Comparison of ENCODE assay signal across 18 cellular contexts in the genomic region with DNA sequence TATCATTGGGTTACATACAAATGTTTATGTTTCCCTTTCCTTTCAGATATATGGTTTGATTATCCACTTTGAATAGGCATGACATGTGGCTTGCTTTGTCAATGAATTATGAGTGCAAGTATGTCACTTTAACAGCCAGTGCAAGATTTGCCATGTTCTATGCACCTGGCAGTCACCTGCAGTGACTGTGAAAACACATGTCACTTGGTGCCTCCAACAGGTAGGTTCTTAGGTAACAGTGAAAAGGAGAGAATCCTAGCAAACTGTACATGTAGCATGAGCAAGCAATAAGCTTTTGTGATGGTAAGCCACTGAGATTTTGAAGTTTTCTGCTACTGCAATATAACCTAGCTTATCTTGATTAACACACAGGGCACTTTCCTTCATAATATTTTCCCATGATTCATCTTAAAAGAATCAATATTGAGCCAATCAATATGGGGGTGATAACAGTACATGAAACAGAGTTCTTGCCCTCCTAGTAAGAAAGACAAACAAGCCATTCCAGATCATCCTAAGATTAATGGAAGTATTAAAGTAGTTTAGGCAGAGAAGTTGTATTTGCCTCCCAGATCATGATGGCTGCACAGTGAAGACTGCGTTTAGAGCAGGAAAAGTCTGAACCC. TPM values are rescaled to one million over a fixed set of nuclear protein-coding genes. Genes with fewer than 3 reads are reported as not detected.
DNase-seq lines count a peak whose midpoint lies in the region; ATAC-seq and TF ChIP-seq lines count a peak whose summit lies in the region.
"Had no signal": no experiment of that assay in that cellular context is flagged by ENCODE, and none has a peak within 500 bp of the region (broad histone marks: within the 10 kb centered on the region; RNA-seq: fewer than 3 reads in every experiment).

No MANE protein-coding gene starts in this region.

- H3K27ac ChIP-seq in ACC112 (ENCODE audit: low read depth, low read length) (peak overlapping the region; percentile 22), hepatocyte (peak overlapping the region; percentile 33)
- H3K27ac ChIP-seq: 22Rv1, BLaER1 had no signal

- H3K9me3 Mint-ChIP-seq in activated CD4-positive, alpha-beta T cell treated with anti-CD3 and anti-CD28 coated beads for 36 hours (ENCODE audit: low read depth): no peaks in the 10 kb centered on the region
- H3K9me3 Mint-ChIP-seq: CD8-positive, alpha-beta memory T cell had no signal

- H3K4me1 Mint-ChIP-seq in activated CD4-positive, alpha-beta T cell treated with anti-CD3 and anti-CD28 coated beads for 36 hours: no peaks in the 10 kb centered on the region
- H3K4me1 Mint-ChIP-seq: CD8-positive, alpha-beta memory T cell had no signal

- H4K20me1 ChIP-seq in hepatocyte (ENCODE audit: insufficient read depth, poor library complexity, severe bottlenecking): no peaks in the 10 kb centered on the region
- H4K20me1 ChIP-seq: BLaER1 had no signal

- no peak overlapping the region for H3K4me3 Mint-ChIP-seq in activated CD4-positive, alpha-beta T cell treated with anti-CD3 and anti-CD28 coated beads for 36 hours
- H3K4me3 Mint-ChIP-seq: CD8-positive, alpha-beta memory T cell had no signal

- intact Hi-C loops in activated CD4-positive, alpha-beta T cell treated with anti-CD3 and anti-CD28 coated beads for 36 hours (cut with DNase I, micrococcal nuclease): no loop called here

- TF ChIP-seq CTCF in hepatocyte (IDR thresholded peaks at IDR 0.05; ENCODE audit: poor library complexity): no peak

- no peak overlapping the region for H2AFZ ChIP-seq in ACC112 (ENCODE audit: low read length, unreplicated experiment)
- no peak overlapping the region for H2AFZ ChIP-seq in hepatocyte

- no peaks in the 10 kb centered on the region for H3K9me2 ChIP-seq in hepatocyte (replicated peaks; ENCODE audit: insufficient read depth)

- no peak overlapping the region for H3K27ac Mint-ChIP-seq in activated CD4-positive, alpha-beta T cell treated with anti-CD3 and anti-CD28 coated beads for 36 hours
- H3K27ac Mint-ChIP-seq: CD8-positive, alpha-beta memory T cell had no signal

- no peaks in the 10 kb centered on the region for H3K27me3 ChIP-seq in ACC112 (ENCODE audit: insufficient read depth, low read length)
- no peaks in the 10 kb centered on the region for H3K27me3 ChIP-seq in hepatocyte

- peaks cover 7% of the 10 kb centered on the region for H3K27me3 Mint-ChIP-seq in activated CD4-positive, alpha-beta T cell treated with anti-CD3 and anti-CD28 coated beads for 36 hours

- WGBS in hepatocyte (ENCODE audit: low lambda C conversion rate, missing lambda C conversion rate): 64% methylated on average over 1 of the region's 1 CpG

- H3K36me3 ChIP-seq in ACC112 (ENCODE audit: insufficient read depth, low read length) (no peaks in the 10 kb centered on the region), hepatocyte (replicated peaks; ENCODE audit: insufficient read depth, low read depth) (no peaks in the 10 kb centered on the region)
- H3K36me3 ChIP-seq: BLaER1 had no signal

- DNase-seq in DMS153 (lab: John Stamatoyannopoulos, UW) (peak; percentile 72), DMS153 treated with DMSO at 0.1 percent for 48 hours (lab: John Stamatoyannopoulos, UW; ENCODE audit: unreplicated experiment) (no peak), NCI-H146 treated with DMSO at 0.1 percent for 48 hours (lab: John Stamatoyannopoulos, UW; ENCODE audit: unreplicated experiment) (peak; percentile 4), hepatocyte (ENCODE audit: low spot score) (no peak), cortex of kidney (lab: John Stamatoyannopoulos, UW) (no peak)
- no peak for DNase-seq in activated CD4-positive, alpha-beta T cell treated with anti-CD3 and anti-CD28 coated beads for 36 hours
- DNase-seq: CD8-positive, alpha-beta memory T cell; DMS 273 treated with DMSO at 0.1 percent for 48 hours; NCI-H1694; NCI-H2171 treated with DMSO at 0.1 percent for 48 hours; NCI-H510A treated with DMSO at 0.1 percent for 48 hours; T-helper 1 cell had no signal

- no peak for ATAC-seq in activated CD4-positive, alpha-beta T cell treated with anti-CD3 and anti-CD28 coated beads for 36 hours
- no peak for ATAC-seq in GM18511 (IDR thresholded peaks at IDR 0.05; ENCODE audit: unreplicated experiment)
- ATAC-seq: HCT116, K562 had no signal

- CTCF ChIA-PET in activated CD4-positive, alpha-beta T cell treated with anti-CD3 and anti-CD28 coated beads for 36 hours (lab: Charles Lee): interaction anchor here (0.7 to 0.9 kb wide), 2 partner anchors 10 to 128 kb away, joined by 3 to 4 read pairs; no protein-coding TSS in a partner anchor

- H3K4me3 ChIP-seq in ACC112 (ENCODE audit: low read depth, low read length) (no peak overlapping the region), hepatocyte (no peak overlapping the region)
- H3K4me3 ChIP-seq: BLaER1, K562 had no signal

- POLR2A ChIA-PET in activated CD4-positive, alpha-beta T cell treated with anti-CD3 and anti-CD28 coated beads for 36 hours (lab: Charles Lee): no interaction called here

- H3K79me2 ChIP-seq in ACC112 (ENCODE audit: control insufficient read depth, insufficient read depth, low read length, unreplicated experiment) (no peaks in the 10 kb centered on the region), hepatocyte (no peaks in the 10 kb centered on the region)

- H3K9me3 ChIP-seq in hepatocyte (ENCODE audit: low read depth): no peaks in the 10 kb centered on the region
- H3K9me3 ChIP-seq: BLaER1 had no signal

- no peaks in the 10 kb centered on the region for H3K36me3 Mint-ChIP-seq in activated CD4-positive, alpha-beta T cell treated with anti-CD3 and anti-CD28 coated beads for 36 hours (ENCODE audit: low read depth)

- peaks cover 35% of the 10 kb centered on the region for H3K4me1 ChIP-seq in ACC112 (ENCODE audit: control insufficient read depth, insufficient read depth, low read length, unreplicated experiment)
- peaks cover 5% of the 10 kb centered on the region for H3K4me1 ChIP-seq in hepatocyte (ENCODE audit: insufficient read depth)
- H3K4me1 ChIP-seq: BLaER1 had no signal

- peak overlapping the region; percentile 8 for H3K4me2 ChIP-seq in hepatocyte
- H3K4me2 ChIP-seq: BLaER1 had no signal

RNA-seq across cellular contexts. Expression of gene RALA, which starts 7.9 kb away (rescaled TPM):
- 25.4 and 25.5 TPM in 2 replicates for total RNA-seq in hepatocyte
- 42.8 and 49.1 TPM in 2 replicates for polyA plus RNA-seq in hepatocyte
- 10 to 100 TPM; 30.7 to 33.7 TPM for total RNA-seq in activated CD4-positive, alpha-beta T cell treated with anti-CD3 and anti-CD28 coated beads for 36 hours

RNA-seq across cellular contexts. Expression of gene YAE1, which starts 49.3 kb away (rescaled TPM):
- total RNA-seq in hepatocyte: 33.9 and 36.3 TPM in 2 replicates
- polyA plus RNA-seq in hepatocyte: 23.8 and 29.6 TPM in 2 replicates
- 10 to 100 TPM in 1 of 2 experiments, 1 to 10 TPM in 1; 9.8 to 13.5 TPM for total RNA-seq in activated CD4-positive, alpha-beta T cell treated with anti-CD3 and anti-CD28 coated beads for 36 hours

Comparison
In these comparisons a context has a peak if more than half of its experiments do, and no peak if none do; other contexts are left out.
1. DNase-seq: peak in DMS153 (single experiment) and NCI-H146 treated with DMSO at 0.1 percent for 48 hours (single experiment); none in DMS153 treated with DMSO at 0.1 percent for 48 hours (single experiment), hepatocyte (single experiment), cortex of kidney (single experiment) and activated CD4-positive, alpha-beta T cell treated with anti-CD3 and anti-CD28 coated beads for 36 hours (single experiment).